In genomic region chr7:104208421-104208780, GRCh38 we compare ENCODE assay signal across 1 cellular context.
TF ChIP-seq lines count a peak whose summit lies in the region.

No MANE protein-coding gene starts in this region.

TF ChIP-seq in GM23338, 12 proteins besides CTCF, POLR2A, EP300 and RAD21 (continued from another document):
- no peak for TF ChIP-seq ZNF114 (CRISPR knock-in tag; IDR thresholded peaks at IDR 0.05)
- TF ChIP-seq, protein P1, sequence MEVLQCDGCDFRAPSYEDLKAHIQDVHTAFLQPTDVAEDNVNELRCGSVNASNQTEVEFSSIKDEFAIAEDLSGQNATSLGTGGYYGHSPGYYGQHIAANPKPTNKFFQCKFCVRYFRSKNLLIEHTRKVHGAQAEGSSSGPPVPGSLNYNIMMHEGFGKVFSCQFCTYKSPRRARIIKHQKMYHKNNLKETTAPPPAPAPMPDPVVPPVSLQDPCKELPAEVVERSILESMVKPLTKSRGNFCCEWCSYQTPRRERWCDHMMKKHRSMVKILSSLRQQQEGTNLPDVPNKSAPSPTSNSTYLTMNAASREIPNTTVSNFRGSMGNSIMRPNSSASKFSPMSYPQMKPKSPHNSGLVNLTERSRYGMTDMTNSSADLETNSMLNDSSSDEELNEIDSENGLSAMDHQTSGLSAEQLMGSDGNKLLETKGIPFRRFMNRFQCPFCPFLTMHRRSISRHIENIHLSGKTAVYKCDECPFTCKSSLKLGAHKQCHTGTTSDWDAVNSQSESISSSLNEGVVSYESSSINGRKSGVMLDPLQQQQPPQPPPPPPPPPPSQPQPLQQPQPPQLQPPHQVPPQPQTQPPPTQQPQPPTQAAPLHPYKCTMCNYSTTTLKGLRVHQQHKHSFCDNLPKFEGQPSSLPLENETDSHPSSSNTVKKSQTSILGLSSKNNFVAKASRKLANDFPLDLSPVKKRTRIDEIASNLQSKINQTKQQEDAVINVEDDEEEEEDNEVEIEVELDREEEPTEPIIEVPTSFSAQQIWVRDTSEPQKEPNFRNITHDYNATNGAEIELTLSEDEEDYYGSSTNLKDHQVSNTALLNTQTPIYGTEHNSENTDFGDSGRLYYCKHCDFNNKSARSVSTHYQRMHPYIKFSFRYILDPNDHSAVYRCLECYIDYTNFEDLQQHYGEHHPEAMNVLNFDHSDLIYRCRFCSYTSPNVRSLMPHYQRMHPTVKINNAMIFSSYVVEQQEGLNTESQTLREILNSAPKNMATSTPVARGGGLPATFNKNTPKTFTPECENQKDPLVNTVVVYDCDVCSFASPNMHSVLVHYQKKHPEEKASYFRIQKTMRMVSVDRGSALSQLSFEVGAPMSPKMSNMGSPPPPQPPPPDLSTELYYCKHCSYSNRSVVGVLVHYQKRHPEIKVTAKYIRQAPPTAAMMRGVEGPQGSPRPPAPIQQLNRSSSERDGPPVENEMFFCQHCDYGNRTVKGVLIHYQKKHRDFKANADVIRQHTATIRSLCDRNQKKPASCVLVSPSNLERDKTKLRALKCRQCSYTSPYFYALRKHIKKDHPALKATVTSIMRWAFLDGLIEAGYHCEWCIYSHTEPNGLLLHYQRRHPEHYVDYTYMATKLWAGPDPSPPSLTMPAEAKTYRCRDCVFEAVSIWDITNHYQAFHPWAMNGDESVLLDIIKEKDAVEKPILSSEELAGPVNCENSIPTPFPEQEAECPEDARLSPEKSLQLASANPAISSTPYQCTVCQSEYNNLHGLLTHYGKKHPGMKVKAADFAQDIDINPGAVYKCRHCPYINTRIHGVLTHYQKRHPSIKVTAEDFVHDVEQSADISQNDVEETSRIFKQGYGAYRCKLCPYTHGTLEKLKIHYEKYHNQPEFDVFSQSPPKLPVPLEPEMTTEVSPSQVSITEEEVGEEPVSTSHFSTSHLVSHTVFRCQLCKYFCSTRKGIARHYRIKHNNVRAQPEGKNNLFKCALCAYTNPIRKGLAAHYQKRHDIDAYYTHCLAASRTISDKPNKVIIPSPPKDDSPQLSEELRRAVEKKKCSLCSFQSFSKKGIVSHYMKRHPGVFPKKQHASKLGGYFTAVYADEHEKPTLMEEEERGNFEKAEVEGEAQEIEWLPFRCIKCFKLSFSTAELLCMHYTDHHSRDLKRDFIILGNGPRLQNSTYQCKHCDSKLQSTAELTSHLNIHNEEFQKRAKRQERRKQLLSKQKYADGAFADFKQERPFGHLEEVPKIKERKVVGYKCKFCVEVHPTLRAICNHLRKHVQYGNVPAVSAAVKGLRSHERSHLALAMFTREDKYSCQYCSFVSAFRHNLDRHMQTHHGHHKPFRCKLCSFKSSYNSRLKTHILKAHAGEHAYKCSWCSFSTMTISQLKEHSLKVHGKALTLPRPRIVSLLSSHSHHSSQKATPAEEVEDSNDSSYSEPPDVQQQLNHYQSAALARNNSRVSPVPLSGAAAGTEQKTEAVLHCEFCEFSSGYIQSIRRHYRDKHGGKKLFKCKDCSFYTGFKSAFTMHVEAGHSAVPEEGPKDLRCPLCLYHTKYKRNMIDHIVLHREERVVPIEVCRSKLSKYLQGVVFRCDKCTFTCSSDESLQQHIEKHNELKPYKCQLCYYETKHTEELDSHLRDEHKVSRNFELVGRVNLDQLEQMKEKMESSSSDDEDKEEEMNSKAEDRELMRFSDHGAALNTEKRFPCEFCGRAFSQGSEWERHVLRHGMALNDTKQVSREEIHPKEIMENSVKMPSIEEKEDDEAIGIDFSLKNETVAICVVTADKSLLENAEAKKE (CRISPR knock-in tag; IDR thresholded peaks at IDR 0.05): no peak
